In the genomic region with DNA sequence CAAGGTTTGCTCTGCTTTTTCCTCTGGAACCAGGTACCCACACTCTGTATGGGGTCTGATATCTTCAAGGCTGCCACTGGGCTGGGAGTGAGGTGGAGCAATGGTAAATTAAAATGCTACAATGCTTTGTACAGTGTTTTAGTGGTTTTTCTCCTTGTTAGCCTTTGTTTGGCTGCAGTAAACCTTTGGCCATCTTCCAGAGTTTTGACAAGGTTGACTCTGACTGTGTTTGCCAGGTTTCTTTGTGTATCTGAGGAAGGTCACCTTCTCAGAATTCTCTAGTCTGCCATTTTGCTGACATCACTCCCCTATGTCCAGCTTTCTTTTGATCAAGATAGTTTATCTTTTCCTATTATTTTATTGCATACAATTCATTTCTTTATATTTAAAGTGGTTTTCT, we compare ENCODE assay signal across 21 cellular contexts. TPM values are rescaled to one million over a fixed set of nuclear protein-coding genes. Genes with fewer than 3 reads are reported as not detected.
DNase-seq lines count a peak whose midpoint lies in the region; ATAC-seq, FAIRE-seq and TF ChIP-seq lines count a peak whose summit lies in the region.
"Had no signal": no experiment of that assay in that cellular context is flagged by ENCODE, and none has a peak within 500 bp of the region (broad histone marks: within the 10 kb centered on the region; RNA-seq: fewer than 3 reads in every experiment).

No MANE protein-coding gene starts in this region.

- H3K4me2 ChIP-seq in OCI-LY7 (ENCODE audit: low read length) = no peak overlapping the region
- H3K4me2 ChIP-seq: BLaER1 had no signal

- DNase-seq in G401 (ENCODE audit: low spot score) = peak; percentile 29
- DNase-seq in NCI-H1105 treated with DMSO at 0.1 percent for 48 hours (lab: John Stamatoyannopoulos, UW) = peak; percentile 30
- DNase-seq in pancreas = peak in 3 of 6 donors; percentile 17 to 47 (median 30)
- DNase-seq in OCI-LY7 (ENCODE audit: low spot score) = no peak
- DNase-seq: CD8-positive, alpha-beta memory T cell; GDM1; GOT3; IMR-90; Kasumi-1; MV-4-11; NCI-H1694; NCI-H2171; NCI-H510A treated with DMSO at 0.1 percent for 48 hours; T-cell had no signal

- H3K9me3 ChIP-seq in pancreas (no peaks in the 10 kb centered on the region), OCI-LY7 (ENCODE audit: low read length) (no peaks in the 10 kb centered on the region)
- H3K9me3 ChIP-seq: BLaER1 had no signal

- no peak overlapping the region for H2AFZ ChIP-seq in OCI-LY7 (ENCODE audit: low read length)

- ATAC-seq in pancreas (peak; percentile 71 to 93 (median 86)), HG02840 (IDR thresholded peaks at IDR 0.05; ENCODE audit: low FRiP score, unreplicated experiment) (no peak), GM21529 (IDR thresholded peaks at IDR 0.05; ENCODE audit: unreplicated experiment) (no peak)
- ATAC-seq: T-cell had no signal

- no peaks in the 10 kb centered on the region for H3K9me2 ChIP-seq in OCI-LY7 (ENCODE audit: insufficient read depth, low read length)

- no peaks in the 10 kb centered on the region for H4K20me1 ChIP-seq in OCI-LY7 (ENCODE audit: insufficient read depth, low read length)
- H4K20me1 ChIP-seq: BLaER1 had no signal

- intact Hi-C loops in pancreas (cut with DNase I) (no loop called here), OCI-LY7 (cut with micrococcal nuclease; ENCODE audit: unreplicated experiment) (no loop called here)

- no peaks in the 10 kb centered on the region for H3K27me3 ChIP-seq in pancreas
- H3K27me3 ChIP-seq: BLaER1 had no signal

- BruUV-seq in OCI-LY7 (replicated peaks; lab: Mats Ljungman, UMichigan) = no TSS peak

- TF ChIP-seq CTCF in VCaP (conservative IDR thresholded peaks at IDR 0.05) (no peak), pancreas (IDR thresholded peaks at IDR 0.05) (no peak), OCI-LY7 (conservative IDR thresholded peaks at IDR 0.05; ENCODE audit: low read length) (no peak)

- POLR2A ChIA-PET in OCI-LY7 (lab: Charles Lee) = no interaction called here

- no peak for FAIRE-seq in pancreas (lab: Jason Lieb, UNC)
- FAIRE-seq: GM12892 had no signal

- CTCF ChIA-PET in OCI-LY7 (lab: Charles Lee; ENCODE audit: unreplicated experiment) = no interaction called here

- in situ Hi-C loops in G401 (cut with HindIII; ENCODE audit: low sequenced_read_pairs) = no loop called here

- no peak overlapping the region for H3K4me3 ChIP-seq in pancreas
- no peak overlapping the region for H3K4me3 ChIP-seq in OCI-LY7 (ENCODE audit: low read depth, low read length, poor library complexity, severe bottlenecking)
- H3K4me3 ChIP-seq: BLaER1 had no signal

- H3K27ac ChIP-seq in VCaP = peak overlapping the region; percentile 34; the same call in 1 of the 2 replicates
- no peak overlapping the region for H3K27ac ChIP-seq in pancreas
- H3K27ac ChIP-seq in OCI-LY7 (ENCODE audit: low read depth, low read length, poor library complexity, severe bottlenecking) = no peak overlapping the region
- H3K27ac ChIP-seq: BLaER1 had no signal

- H3K36me3 ChIP-seq in pancreas (no peaks in the 10 kb centered on the region), OCI-LY7 (ENCODE audit: insufficient read depth, low read length) (no peaks in the 10 kb centered on the region)
- H3K36me3 ChIP-seq: BLaER1 had no signal

- H3K4me1 ChIP-seq in pancreas (peaks cover 0 to 12% (median 8%) of the 10 kb centered on the region in 3 donors), OCI-LY7 (ENCODE audit: insufficient read depth, low read length, poor library complexity, severe bottlenecking) (no peaks in the 10 kb centered on the region)
- H3K4me1 ChIP-seq: BLaER1 had no signal

- H3K79me2 ChIP-seq in OCI-LY7 (ENCODE audit: insufficient read depth, low read depth, low read length) = no peaks in the 10 kb centered on the region

RNA-seq across cellular contexts. Expression of gene SPATA31D1, which starts 11.2 kb away (rescaled TPM):
- not detected in 2 replicates for total RNA-seq in G401 (2014; rRNA removed; shearing (Covaris generic))
- total RNA-seq in pancreas = not detected
- polyA plus RNA-seq in pancreas = not detected
- total RNA-seq in OCI-LY7 (2014; rRNA removed; shearing (Covaris generic)) = not detected in 2 replicates
- not detected in 2 replicates for total RNA-seq in OCI-LY7 (2022)
- total RNA-seq: CD8-positive, alpha-beta memory T cell; HT-29; IMR-90; T-cell had no signal
- polyA plus RNA-seq: AG04450; CD8-positive, alpha-beta memory T cell; IMR-90 had no signal

RNA-seq across cellular contexts. Expression of gene SPATA31D3, which starts 56.5 kb away (rescaled TPM):
- not detected in 2 replicates for total RNA-seq in G401 (2014; rRNA removed; shearing (Covaris generic))
- total RNA-seq in pancreas = not detected
- not detected for polyA plus RNA-seq in pancreas
- total RNA-seq in OCI-LY7 (2014; rRNA removed; shearing (Covaris generic)) = not detected in 2 replicates
- total RNA-seq in OCI-LY7 (2022) = not detected in 2 replicates
- total RNA-seq: CD8-positive, alpha-beta memory T cell; HT-29; IMR-90; T-cell had no signal
- polyA plus RNA-seq: AG04450; CD8-positive, alpha-beta memory T cell; IMR-90 had no signal

Comparison
In these comparisons a context has a peak if more than half of its experiments do, and no peak if none do; other contexts are left out.
1. ATAC-seq: peak in pancreas (4 of 4); none in HG02840 (single experiment) and GM21529 (single experiment).